ENCODE assay signal across 8 cellular contexts in genomic region chr5:122192883-122193496, GRCh38.
A peak's percentile ranks its signal among the peaks of the same experiment; 100 is the strongest.
DNase-seq lines count a peak whose midpoint lies in the region; ATAC-seq, FAIRE-seq and TF ChIP-seq lines count a peak whose summit lies in the region.

No MANE protein-coding gene starts in this region.

- CTCF ChIA-PET in MCF 10A (lab: Yijun Ruan, JAX): interaction anchor here (0.6 to 14.1 kb wide), 28 partner anchors 8 to 679 kb away, joined by 3 to 402 read pairs (median 4); no protein-coding TSS in a partner anchor

- no peaks in the 10 kb centered on the region for H3K36me3 ChIP-seq in kidney epithelial cell (ENCODE audit: control insufficient read depth, insufficient read depth, low read length)
- no peaks in the 10 kb centered on the region for H3K36me3 ChIP-seq in transverse colon

- no peak overlapping the region for H3K27ac Mint-ChIP-seq in MCF 10A (ENCODE audit: low read depth, unreplicated experiment)

- ATAC-seq in GM21526 (IDR thresholded peaks at IDR 0.05; ENCODE audit: low FRiP score, unreplicated experiment) (peak; percentile 78), HG03565 (IDR thresholded peaks at IDR 0.05; ENCODE audit: unreplicated experiment) (peak; percentile 86)

- peaks cover 5% of the 10 kb centered on the region for H3K4me1 Mint-ChIP-seq in MCF 10A (ENCODE audit: insufficient read depth, unreplicated experiment)

- H3K27me3 ChIP-seq in kidney epithelial cell (ENCODE audit: control insufficient read depth, insufficient read depth, low read length) (no peaks in the 10 kb centered on the region), transverse colon (no peaks in the 10 kb centered on the region)

- H3K9me3 Mint-ChIP-seq in MCF 10A (ENCODE audit: unreplicated experiment): no peaks in the 10 kb centered on the region

- H3K27me3 Mint-ChIP-seq in MCF 10A (ENCODE audit: insufficient read depth, unreplicated experiment): peaks cover 2% of the 10 kb centered on the region

- DNase-seq in NCI-H82 (lab: John Stamatoyannopoulos, UW) (peak; percentile 83), MCF 10A (ENCODE audit: unreplicated experiment) (peak; percentile 89), kidney epithelial cell (ENCODE audit: low read depth) (peak; percentile 41), transverse colon (no peak), HK-2 (ENCODE audit: unreplicated experiment) (no peak)

- H3K4me1 ChIP-seq in transverse colon: peaks cover 0 to 10% (median 4%) of the 10 kb centered on the region in 4 donors

- H3K27ac ChIP-seq in transverse colon: no peak overlapping the region

- WGBS in transverse colon (ENCODE audit: low coverage in 1 of 2), 2 donors: 2 to 7% methylated on average over 4 of the region's 4 CpGs

- no peak overlapping the region for H3K4me3 Mint-ChIP-seq in MCF 10A (ENCODE audit: unreplicated experiment)

- TF ChIP-seq CTCF in MCF 10A (IDR thresholded peaks at IDR 0.05; ENCODE audit: unreplicated experiment): peak; percentile 77
- peak; percentile 55 for TF ChIP-seq CTCF in kidney epithelial cell (IDR thresholded peaks at IDR 0.05; ENCODE audit: insufficient read depth, low read length, poor library complexity, severe bottlenecking)
- TF ChIP-seq CTCF in transverse colon (IDR thresholded peaks at IDR 0.05): peak; percentile 59 to 70 (median 64)

- peak; percentile 87 for FAIRE-seq in G401.6 (lab: Jason Lieb, UNC)

- no peaks in the 10 kb centered on the region for H3K9me3 ChIP-seq in transverse colon

- no peak for TF ChIP-seq POLR2A in transverse colon (IDR thresholded peaks at IDR 0.05)

- BruUV-seq in MCF 10A (replicated peaks; lab: Mats Ljungman, UMichigan): no TSS peak

- POLR2A ChIA-PET in MCF 10A (lab: Yijun Ruan, JAX): interaction anchor here (1.0 kb wide), 1 partner anchor 10 kb away, joined by 3 read pairs; no protein-coding TSS in a partner anchor

- intact Hi-C loops in MCF 10A (cut with micrococcal nuclease) (loop anchor here (1.0 to 10.0 kb wide), 3 partner anchors 101 to 1178 kb away; no protein-coding TSS in a partner anchor), transverse colon (cut with DNase I; ENCODE audit: low total_unique reads) (loop anchor here (10.0 kb wide), 1 partner anchor 302 kb away; no protein-coding TSS in a partner anchor)

- in situ Hi-C loops in transverse colon (cut with MboI; ENCODE audit: low pct_ligation_motif_present in 1 of 4, low pct_unique_long_range_greater_than_20kb in 1 of 4, low sequenced_read_pairs in 3 of 4): loop anchor here (10.0 kb wide), 2 partner anchors 222 to 302 kb away; no protein-coding TSS in a partner anchor

- no peak for TF ChIP-seq EP300 in transverse colon (IDR thresholded peaks at IDR 0.05; ENCODE audit: low read depth)

- no peaks in the 10 kb centered on the region for H3K36me3 Mint-ChIP-seq in MCF 10A (ENCODE audit: insufficient read depth, unreplicated experiment)

- no peak overlapping the region for H3K4me3 ChIP-seq in kidney epithelial cell (ENCODE audit: low read depth, low read length)
- H3K4me3 ChIP-seq in transverse colon: no peak overlapping the region

Comparison
In these comparisons a context has a peak if more than half of its experiments do, and no peak if none do; other contexts are left out.
1. DNase-seq: peak in NCI-H82 (single experiment), MCF 10A (single experiment) and kidney epithelial cell (single experiment); none in transverse colon (single experiment) and HK-2 (single experiment).
2. Peak in every context shown above with its lines, with median percentiles within 50 percentile points of each other: CTCF ChIP-seq.